Comparison of ENCODE assay signal across 8 cellular contexts in genomic region chr12:13196302-13196921, GRCh38. TPM values are rescaled to one million over a fixed set of nuclear protein-coding genes. Genes with fewer than 3 reads are reported as not detected.
DNase-seq lines count a peak whose midpoint lies in the region; ATAC-seq and TF ChIP-seq lines count a peak whose summit lies in the region.

EMP1 (plus strand) TSS chr12:13196726; CDS start chr12:13211511, 14,785 bp downstream.

- POLR2A ChIA-PET in HEK293T (lab: Yijun Ruan, JAX): interaction anchor here (1.4 kb wide), 1 partner anchor 153 kb away, joined by 3 read pairs; the partner anchor contains the start of gene FAM234B
- POLR2A ChIA-PET in activated CD8-positive, alpha-beta T cell treated with anti-CD3 and anti-CD28 coated beads, Interleukin-2, amount 10 ng/mL, durations not matched to agents 7 days and 5 days (lab: Charles Lee): interaction anchor here (0.6 to 1.5 kb wide), 4 partner anchors 15 to 103 kb away, joined by 3 to 7 read pairs (median 4); no protein-coding TSS in a partner anchor

- peak within 1 kb of the TSS; percentile 60 for H3K4me3 Mint-ChIP-seq in activated CD8-positive, alpha-beta T cell treated with anti-CD3 and anti-CD28 coated beads, Interleukin-2, amount 10 ng/mL, durations not matched to agents 7 days and 5 days
- H3K4me3 Mint-ChIP-seq in mesothelial cell of epicardium: peak within 1 kb of the TSS; percentile 46

- CTCF ChIA-PET in HEK293T (lab: Yijun Ruan, JAX): interaction anchor here (0.6 to 1.1 kb wide), 2 partner anchors 11 to 62 kb away, joined by 3 read pairs; no protein-coding TSS in a partner anchor
- CTCF ChIA-PET in activated CD8-positive, alpha-beta T cell treated with anti-CD3 and anti-CD28 coated beads, Interleukin-2, amount 10 ng/mL, durations not matched to agents 7 days and 5 days (lab: Charles Lee): interaction anchor here (0.8 to 3.8 kb wide), 8 partner anchors 12 to 280 kb away, joined by 3 to 33 read pairs (median 3); no protein-coding TSS in a partner anchor

- peak; percentile 100 for DNase-seq in GM04504 (ENCODE audit: low read depth)
- no peak for DNase-seq in HEK293T (ENCODE audit: extremely low spot score)
- DNase-seq in NCI-H1105 (lab: John Stamatoyannopoulos, UW): peak; percentile 46
- peak; percentile 84 for DNase-seq in activated CD8-positive, alpha-beta T cell treated with anti-CD3 and anti-CD28 coated beads, Interleukin-2, amount 10 ng/mL, durations not matched to agents 7 days and 5 days
- DNase-seq in effector CD4-positive, alpha-beta T cell: peak; percentile 55
- DNase-seq in mesothelial cell of epicardium (ENCODE audit: low spot score in 2 of 2, unreplicated experiment in 2 of 2): no peak
- peak; percentile 41 to 54 for DNase-seq in stimulated activated CD8-positive, alpha-beta memory T cell treated with anti-CD3 and anti-CD28 coated beads, Interleukin-2, amount 100 ng/mL, for 1 hour (ENCODE audit: low read depth in 2 of 2)
- no peak for DNase-seq in GF-D8 (lab: John Stamatoyannopoulos, UW)

- H3K36me3 Mint-ChIP-seq in activated CD8-positive, alpha-beta T cell treated with anti-CD3 and anti-CD28 coated beads, Interleukin-2, amount 10 ng/mL, durations not matched to agents 7 days and 5 days (ENCODE audit: low read depth): no peaks in the 10 kb centered on the region
- H3K36me3 Mint-ChIP-seq in mesothelial cell of epicardium: no peaks in the 10 kb centered on the region

- H3K9me3 Mint-ChIP-seq in activated CD8-positive, alpha-beta T cell treated with anti-CD3 and anti-CD28 coated beads, Interleukin-2, amount 10 ng/mL, durations not matched to agents 7 days and 5 days (ENCODE audit: insufficient read depth): no peaks in the 10 kb centered on the region
- no peaks in the 10 kb centered on the region for H3K9me3 Mint-ChIP-seq in mesothelial cell of epicardium

- peak within 1 kb of the TSS; percentile 80 for H3K27ac Mint-ChIP-seq in activated CD8-positive, alpha-beta T cell treated with anti-CD3 and anti-CD28 coated beads, Interleukin-2, amount 10 ng/mL, durations not matched to agents 7 days and 5 days
- H3K27ac Mint-ChIP-seq in mesothelial cell of epicardium: peak within 1 kb of the TSS; percentile 94

- H3K4me1 Mint-ChIP-seq in activated CD8-positive, alpha-beta T cell treated with anti-CD3 and anti-CD28 coated beads, Interleukin-2, amount 10 ng/mL, durations not matched to agents 7 days and 5 days (ENCODE audit: low read depth): peaks cover 41% of the 10 kb centered on the region
- peaks cover 66% of the 10 kb centered on the region for H3K4me1 Mint-ChIP-seq in mesothelial cell of epicardium

- TF ChIP-seq CTCF in mesothelial cell of epicardium (IDR thresholded peaks at IDR 0.05; ENCODE audit: unreplicated experiment): no peak

- peaks cover 37% of the 10 kb centered on the region for H3K27me3 Mint-ChIP-seq in activated CD8-positive, alpha-beta T cell treated with anti-CD3 and anti-CD28 coated beads, Interleukin-2, amount 10 ng/mL, durations not matched to agents 7 days and 5 days (ENCODE audit: low read depth)
- H3K27me3 Mint-ChIP-seq in mesothelial cell of epicardium (ENCODE audit: low read depth): no peaks in the 10 kb centered on the region

- peak; percentile 95 for ATAC-seq in activated CD8-positive, alpha-beta T cell treated with anti-CD3 and anti-CD28 coated beads, Interleukin-2, amount 10 ng/mL, durations not matched to agents 7 days and 5 days

TF ChIP-seq in HEK293T, 16 proteins besides CTCF, POLR2A, EP300 and RAD21:
- TF ChIP-seq, protein P1, sequence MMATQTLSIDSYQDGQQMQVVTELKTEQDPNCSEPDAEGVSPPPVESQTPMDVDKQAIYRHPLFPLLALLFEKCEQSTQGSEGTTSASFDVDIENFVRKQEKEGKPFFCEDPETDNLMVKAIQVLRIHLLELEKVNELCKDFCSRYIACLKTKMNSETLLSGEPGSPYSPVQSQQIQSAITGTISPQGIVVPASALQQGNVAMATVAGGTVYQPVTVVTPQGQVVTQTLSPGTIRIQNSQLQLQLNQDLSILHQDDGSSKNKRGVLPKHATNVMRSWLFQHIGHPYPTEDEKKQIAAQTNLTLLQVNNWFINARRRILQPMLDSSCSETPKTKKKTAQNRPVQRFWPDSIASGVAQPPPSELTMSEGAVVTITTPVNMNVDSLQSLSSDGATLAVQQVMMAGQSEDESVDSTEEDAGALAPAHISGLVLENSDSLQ (IDR thresholded peaks at IDR 0.05): peak; percentile 33; the same call in 1 of the 2 replicates
- TF ChIP-seq NFRKB (IDR thresholded peaks at IDR 0.05) (no peak), ZNF384 (IDR thresholded peaks at IDR 0.05) (peak; percentile 19; the same call in 1 of the 2 replicates)
TF ChIP-seq in HEK293T: peak in this region for 2.

RNA-seq across cellular contexts. Expression of gene EMP1, which starts in this region (rescaled TPM):
- total RNA-seq in activated CD8-positive, alpha-beta T cell treated with anti-CD3 and anti-CD28 coated beads, Interleukin-2, amount 10 ng/mL, durations not matched to agents 7 days and 5 days: 1 to 10 TPM; 4.4 to 7.6 TPM
- 16.3 to 19.0 TPM (median 16.5 TPM) in 3 replicates for total RNA-seq in mesothelial cell of epicardium

Comparison
In these comparisons a context has a peak if more than half of its experiments do, and no peak if none do; other contexts are left out.
1. DNase-seq: peak in GM04504 (single experiment), NCI-H1105 (single experiment), activated CD8-positive, alpha-beta T cell treated with anti-CD3 and anti-CD28 coated beads, Interleukin-2, amount 10 ng/mL, durations not matched to agents 7 days and 5 days (single experiment), effector CD4-positive, alpha-beta T cell (single experiment) and stimulated activated CD8-positive, alpha-beta memory T cell treated with anti-CD3 and anti-CD28 coated beads, Interleukin-2, amount 100 ng/mL, for 1 hour (2 of 2); none in HEK293T (single experiment), mesothelial cell of epicardium (0 of 2) and GF-D8 (single experiment).